9 cellular contexts compared by ENCODE assay signal in genomic region chr20:38674178-38675133, GRCh38. TPM values are rescaled to one million over a fixed set of nuclear protein-coding genes. Genes with fewer than 3 reads are reported as not detected.
DNase-seq lines count a peak whose midpoint lies in the region; ATAC-seq and TF ChIP-seq lines count a peak whose summit lies in the region.
"Had no signal": no experiment of that assay in that cellular context is flagged by ENCODE, and none has a peak within 500 bp of the region (broad histone marks: within the 10 kb centered on the region; RNA-seq: fewer than 3 reads in every experiment).

No MANE protein-coding gene starts in this region.

- no peaks in the 10 kb centered on the region for H3K36me3 ChIP-seq in WERI-Rb-1
- H3K36me3 ChIP-seq in kidney epithelial cell (ENCODE audit: control insufficient read depth, insufficient read depth, low read length) = no peaks in the 10 kb centered on the region

- ATAC-seq in HG03108 (IDR thresholded peaks at IDR 0.05; ENCODE audit: unreplicated experiment) (no peak), HG03175 (IDR thresholded peaks at IDR 0.05; ENCODE audit: unreplicated experiment) (no peak)

- no peak for TF ChIP-seq CTCF in GM10266 (IDR thresholded peaks at IDR 0.05; ENCODE audit: control insufficient read depth, insufficient read depth, low read depth, missing control alignments)
- TF ChIP-seq CTCF in WERI-Rb-1 (IDR thresholded peaks at IDR 0.05; ENCODE audit: low read depth, low read length) = 0 out of 2 replicates have a peak, but pooled peaks have one; percentile 12
- TF ChIP-seq CTCF in cardiac fibroblast (IDR thresholded peaks at IDR 0.05; ENCODE audit: low read depth, low read length) = no peak
- no peak for TF ChIP-seq CTCF in kidney epithelial cell (IDR thresholded peaks at IDR 0.05; ENCODE audit: insufficient read depth, low read length, poor library complexity, severe bottlenecking)

- no peaks in the 10 kb centered on the region for H3K9me3 ChIP-seq in WERI-Rb-1 (ENCODE audit: severe bottlenecking)

- DNase-seq in GM10266 (ENCODE audit: extremely low spot score) (peak; percentile 90), HPDE6-E6E7 (ENCODE audit: extremely low spot score) (peak; percentile 81), WERI-Rb-1 (peak; percentile 39), cardiac fibroblast (ENCODE audit: low read depth in 2 of 2) (peak; percentile 48 to 62), kidney epithelial cell (ENCODE audit: low read depth) (no peak)
- peak; percentile 6 to 47 for DNase-seq in stimulated activated CD4-positive, alpha-beta T cell treated with anti-CD3 and anti-CD28 coated beads, Interleukin-1b, Interleukin-23, amount 100 ng/mL, for 1 hour (ENCODE audit: low read depth in 2 of 2)

- H3K27ac ChIP-seq in WERI-Rb-1 = no peak overlapping the region

- H3K27me3 ChIP-seq in WERI-Rb-1 (ENCODE audit: insufficient read depth, low read depth, severe bottlenecking) (no peaks in the 10 kb centered on the region), kidney epithelial cell (ENCODE audit: control insufficient read depth, insufficient read depth, low read length) (peaks cover 18% of the 10 kb centered on the region)

- H3K4me3 ChIP-seq in WERI-Rb-1 (ENCODE audit: low read depth, low read length) (peak overlapping the region; percentile 61), cardiac fibroblast (replicated peaks in 1 of 2; ENCODE audit: low read depth in 2 of 2, low read length in 2 of 2) (peak overlapping the region; percentile 59 to 66), kidney epithelial cell (ENCODE audit: low read depth, low read length) (peak overlapping the region; percentile 56)

RNA-seq across cellular contexts. Expression of gene SLC32A1, which starts 49.8 kb away (rescaled TPM):
- total RNA-seq in kidney epithelial cell = not detected in 2 replicates
- total RNA-seq: activated CD8-positive, alpha-beta memory T cell treated with anti-CD3 and anti-CD28 coated beads for 36 hours had no signal
